ENCODE assay signal across 21 cellular contexts in genomic region chr12:61490732-61491498, GRCh38.
A peak's percentile ranks its signal among the peaks of the same experiment; 100 is the strongest.
DNase-seq lines count a peak whose midpoint lies in the region; ATAC-seq, FAIRE-seq and TF ChIP-seq lines count a peak whose summit lies in the region.
"Had no signal": no experiment of that assay in that cellular context is flagged by ENCODE, and none has a peak within 500 bp of the region (broad histone marks: within the 10 kb centered on the region; RNA-seq: fewer than 3 reads in every experiment).

No MANE protein-coding gene starts in this region.

- peak; percentile 65 for ATAC-seq in PC-3
- no peak for ATAC-seq in lower lobe of right lung
- ATAC-seq: HCT116 had no signal

- H3K4me2 ChIP-seq in GM23248 (ENCODE audit: unreplicated experiment) (no peak overlapping the region), PC-3 (ENCODE audit: low read length) (no peak overlapping the region), osteoblast (ENCODE audit: insufficient read depth, low read length) (no peak overlapping the region)

- no peak overlapping the region for H3K27ac ChIP-seq in GM23248
- no peak overlapping the region for H3K27ac ChIP-seq in PC-3 (ENCODE audit: low read length)
- H3K27ac ChIP-seq in brain microvascular endothelial cell: no peak overlapping the region
- H3K27ac ChIP-seq in osteoblast (ENCODE audit: low read depth, low read length): no peak overlapping the region
- H3K27ac ChIP-seq in lower lobe of right lung: no peak overlapping the region
- H3K27ac ChIP-seq: C4-2B, SJCRH30 had no signal

- H3K79me2 ChIP-seq in GM23248 (ENCODE audit: insufficient read depth) (no peaks in the 10 kb centered on the region), PC-3 (ENCODE audit: low read length) (no peaks in the 10 kb centered on the region), osteoblast (ENCODE audit: insufficient read depth, low read length) (no peaks in the 10 kb centered on the region)

- CTCF ChIA-PET in PC-3 (lab: Charles Lee): no interaction called here

- H3K9me3 ChIP-seq in GM23248 (ENCODE audit: low read depth) (no peaks in the 10 kb centered on the region), PC-3 (ENCODE audit: low read length) (no peaks in the 10 kb centered on the region), osteoblast (ENCODE audit: low read depth, low read length) (no peaks in the 10 kb centered on the region), lower lobe of right lung (no peaks in the 10 kb centered on the region)
- H3K9me3 ChIP-seq: MG63, SJCRH30 had no signal

- H3K36me3 ChIP-seq in GM23248 (ENCODE audit: low read depth) (no peaks in the 10 kb centered on the region), PC-3 (ENCODE audit: low read depth, low read length) (no peaks in the 10 kb centered on the region), brain microvascular endothelial cell (replicated peaks) (no peaks in the 10 kb centered on the region), osteoblast (ENCODE audit: insufficient read depth, low read length) (no peaks in the 10 kb centered on the region), lower lobe of right lung (no peaks in the 10 kb centered on the region)
- H3K36me3 ChIP-seq: MG63, SJCRH30 had no signal

- H3F3A ChIP-seq in GM23248 (ENCODE audit: insufficient read depth) (no peaks in the 10 kb centered on the region), PC-3 (ENCODE audit: low read length, unreplicated experiment) (no peaks in the 10 kb centered on the region)

- H3K27me3 ChIP-seq in GM23248 (replicated peaks; ENCODE audit: insufficient read depth) (no peaks in the 10 kb centered on the region), PC-3 (ENCODE audit: low read length) (no peaks in the 10 kb centered on the region), brain microvascular endothelial cell (replicated peaks) (no peaks in the 10 kb centered on the region), osteoblast (ENCODE audit: insufficient read depth, low read length) (no peaks in the 10 kb centered on the region), lower lobe of right lung (ENCODE audit: low read depth) (no peaks in the 10 kb centered on the region)
- H3K27me3 ChIP-seq: MG63, SJCRH30 had no signal

- in situ Hi-C loops in GM23248 (cut with MboI): no loop called here
- in situ Hi-C loops in brain microvascular endothelial cell (cut with HindIII; ENCODE audit: low pct_ligation_motif_present, low sequenced_read_pairs): no loop called here

- DNase-seq in GM23248 (peak; percentile 21), PC-3 (peak; percentile 45), brain microvascular endothelial cell (peak; percentile 43), iris pigment epithelial cell (ENCODE audit: low read depth) (peak; percentile 3), osteoblast (ENCODE audit: insufficient read length, low spot score, missing footprints) (no peak), T-helper 1 cell (no peak), lower lobe of right lung (no peak), HTR-8/SVneo (ENCODE audit: insufficient read length, low spot score) (no peak)
- DNase-seq: COR-L47, DMS153, KBM-7, MG63, NCI-H1105 treated with DMSO at 0.1 percent for 48 hours, NCI-H1930, NCI-H2171 treated with DMSO at 0.1 percent for 48 hours, NCI-H510A, RPMI8226, SJCRH30 had no signal

- no peaks in the 10 kb centered on the region for H3K4me1 ChIP-seq in GM23248 (ENCODE audit: insufficient read depth)
- 0 out of 2 replicates have a peak, but pooled peaks cover 3% of the 10 kb centered on the region for H3K4me1 ChIP-seq in PC-3 (ENCODE audit: insufficient read depth, low read length)
- H3K4me1 ChIP-seq in osteoblast (ENCODE audit: insufficient read depth, low read length): no peaks in the 10 kb centered on the region
- no peaks in the 10 kb centered on the region for H3K4me1 ChIP-seq in lower lobe of right lung
- H3K4me1 ChIP-seq: SJCRH30 had no signal

- H2AFZ ChIP-seq in GM23248: no peak overlapping the region
- H2AFZ ChIP-seq in PC-3 (ENCODE audit: low read length): no peak overlapping the region
- H2AFZ ChIP-seq in osteoblast (ENCODE audit: low read length): no peak overlapping the region

- H3K9ac ChIP-seq in GM23248 (no peak overlapping the region), PC-3 (ENCODE audit: low read length) (no peak overlapping the region)

- WGBS in GM23248 (ENCODE audit: low coverage in 1 of 2, low lambda C conversion rate in 2 of 2, missing lambda C conversion rate in 2 of 2), 2 experiments: 0 to 3% methylated on average over 1 of the region's 1 CpG

- intact Hi-C loops in PC-3 (cut with micrococcal nuclease) (no loop called here), lower lobe of right lung (cut with DNase I) (no loop called here)

- POLR2A ChIA-PET in PC-3 (lab: Charles Lee; ENCODE audit: unreplicated experiment): no interaction called here

- BruUV-seq in PC-3 (replicated peaks; lab: Mats Ljungman, UMichigan): no TSS peak

- H3K9me2 ChIP-seq in GM23248 (ENCODE audit: insufficient read depth) (no peaks in the 10 kb centered on the region), PC-3 (replicated peaks; ENCODE audit: low read length) (no peaks in the 10 kb centered on the region)

- no peak overlapping the region for H3K4me3 ChIP-seq in GM23248
- no peak overlapping the region for H3K4me3 ChIP-seq in PC-3 (ENCODE audit: low read length)
- H3K4me3 ChIP-seq in brain microvascular endothelial cell (ENCODE audit: low read depth, low read length): no peak overlapping the region
- H3K4me3 ChIP-seq in osteoblast (ENCODE audit: insufficient read depth, low read length): no peak overlapping the region
- H3K4me3 ChIP-seq in lower lobe of right lung: no peak overlapping the region
- H3K4me3 ChIP-seq: MG63, SJCRH30 had no signal

- FAIRE-seq in HTR-8/SVneo (lab: Jason Lieb, UNC): no peak
- FAIRE-seq: A204.1 had no signal

- TF ChIP-seq CTCF in PC-3 (conservative IDR thresholded peaks at IDR 0.05; ENCODE audit: low read depth, low read length): no peak
- no peak for TF ChIP-seq CTCF in brain microvascular endothelial cell (IDR thresholded peaks at IDR 0.05; ENCODE audit: low read depth, low read length, missing control alignments)
- TF ChIP-seq CTCF in osteoblast (IDR thresholded peaks at IDR 0.05; ENCODE audit: extremely low read depth, low read depth, low read length): no peak
- TF ChIP-seq CTCF in lower lobe of right lung (IDR thresholded peaks at IDR 0.05): no peak

- no peaks in the 10 kb centered on the region for H4K20me1 ChIP-seq in GM23248 (ENCODE audit: insufficient read depth)
- H4K20me1 ChIP-seq in PC-3 (ENCODE audit: low read length): no peaks in the 10 kb centered on the region
- H4K20me1 ChIP-seq in osteoblast (ENCODE audit: insufficient read depth, low read length): no peaks in the 10 kb centered on the region

Comparison
In these comparisons a context has a peak if more than half of its experiments do, and no peak if none do; other contexts are left out.
1. DNase-seq: peak in GM23248 (single experiment), PC-3 (single experiment), brain microvascular endothelial cell (single experiment) and iris pigment epithelial cell (single experiment); none in osteoblast (single experiment), T-helper 1 cell (0 of 5), lower lobe of right lung (single experiment) and HTR-8/SVneo (single experiment).